ENCODE assay signal across 1 cellular context in genomic region chr18:3447895-3448844, GRCh38.
TF ChIP-seq lines count a peak whose summit lies in the region.

No MANE protein-coding gene starts in this region.

TF ChIP-seq in HepG2, 621 proteins besides CTCF, POLR2A, EP300 and RAD21 (continued from another document and continues in another):
- TF ChIP-seq ZBTB40 (IDR thresholded peaks at IDR 0.05) (no peak), ZBTB40 (CRISPR knock-in tag; IDR thresholded peaks at IDR 0.05) (0 out of 2 replicates have a peak, but pooled peaks have one; percentile 40), ZNF780A (CRISPR knock-in tag; IDR thresholded peaks at IDR 0.05) (no peak), RFX3 (CRISPR knock-in tag; IDR thresholded peaks at IDR 0.05) (no peak), ASH2L (IDR thresholded peaks at IDR 0.05; ENCODE audit: insufficient read length, low read depth, low read length) (no peak), ZNF501 (CRISPR knock-in tag; IDR thresholded peaks at IDR 0.05) (peak; percentile 82), HMG20A (CRISPR knock-in tag; IDR thresholded peaks at IDR 0.05; ENCODE audit: borderline replicate concordance) (peak; percentile 66; the same call in 1 of the 2 replicates), ZNF264 (CRISPR knock-in tag; IDR thresholded peaks at IDR 0.05) (no peak), MYNN (CRISPR knock-in tag; IDR thresholded peaks at IDR 0.05; ENCODE audit: low read depth) (no peak), CREB1 (IDR thresholded peaks at IDR 0.05) (peak; percentile 34; the same call in 1 of the 2 replicates), CREB1 (CRISPR knock-in tag; IDR thresholded peaks at IDR 0.05) (peak; percentile 49; the same call in 1 of the 2 replicates), MEIS2 (CRISPR knock-in tag; IDR thresholded peaks at IDR 0.05) (peak; percentile 95), SNAI1 (CRISPR knock-in tag; IDR thresholded peaks at IDR 0.05; ENCODE audit: borderline replicate concordance) (peak; percentile 86; the same call in 1 of the 2 replicates), PHF20 (CRISPR knock-in tag; IDR thresholded peaks at IDR 0.05) (peak; percentile 38; the same call in 1 of the 2 replicates), TGIF2 (CRISPR knock-in tag; IDR thresholded peaks at IDR 0.05) (no peak), FOXK2 (IDR thresholded peaks at IDR 0.05) (no peak), CBX2 (IDR thresholded peaks at IDR 0.05; ENCODE audit: low read depth, low read length) (no peak), CBX2 (CRISPR knock-in tag; IDR thresholded peaks at IDR 0.05; ENCODE audit: low read depth) (no peak; the same call in 1 of the 2 replicates), TCF12 (IDR thresholded peaks at IDR 0.05) (no peak), TCF12 (CRISPR knock-in tag; IDR thresholded peaks at IDR 0.05) (0 out of 2 replicates have a peak, but pooled peaks have one; percentile 50), ZNF547 (CRISPR knock-in tag; IDR thresholded peaks at IDR 0.05) (peak; percentile 24; the same call in 1 of the 2 replicates), CSRNP1 (CRISPR knock-in tag; IDR thresholded peaks at IDR 0.05) (peak; percentile 95), ELF4 (CRISPR knock-in tag; IDR thresholded peaks at IDR 0.05; ENCODE audit: borderline replicate concordance) (no peak), ZNF558 (CRISPR knock-in tag; IDR thresholded peaks at IDR 0.05; ENCODE audit: borderline replicate concordance) (0 out of 2 replicates have a peak, but pooled peaks have one; percentile 46), POLR2G (IDR thresholded peaks at IDR 0.05; ENCODE audit: low read depth, low read length) (peak; percentile 89), REPIN1 (CRISPR knock-in tag; IDR thresholded peaks at IDR 0.05; ENCODE audit: borderline replicate concordance, low read depth) (peak; percentile 66; the same call in 1 of the 2 replicates), ZNF205 (CRISPR knock-in tag; IDR thresholded peaks at IDR 0.05) (0 out of 2 replicates have a peak, but pooled peaks have one; percentile 60), SP5 (CRISPR knock-in tag; IDR thresholded peaks at IDR 0.05; ENCODE audit: borderline replicate concordance, low read depth) (peak; percentile 87), ZNF431 (CRISPR knock-in tag; IDR thresholded peaks at IDR 0.05; ENCODE audit: borderline replicate concordance, low read depth) (no peak), SALL2 (CRISPR knock-in tag; IDR thresholded peaks at IDR 0.05) (peak; percentile 90), ETV5 (CRISPR knock-in tag; IDR thresholded peaks at IDR 0.05; ENCODE audit: borderline replicate concordance) (peak; percentile 75; the same call in 1 of the 2 replicates), ZNF224 (CRISPR knock-in tag; IDR thresholded peaks at IDR 0.05) (no peak), UBTF (CRISPR knock-in tag; IDR thresholded peaks at IDR 0.05) (peak; percentile 89), TOPORS (CRISPR knock-in tag; IDR thresholded peaks at IDR 0.05) (0 out of 2 replicates have a peak, but pooled peaks have one; percentile 60), HBP1 (CRISPR knock-in tag; IDR thresholded peaks at IDR 0.05; ENCODE audit: low read depth) (peak; percentile 57; the same call in 1 of the 2 replicates), ATM (IDR thresholded peaks at IDR 0.05; ENCODE audit: borderline replicate concordance) (no peak), ZNF256 (CRISPR knock-in tag; conservative IDR thresholded peaks at IDR 0.05) (no peak), SALL1 (CRISPR knock-in tag; IDR thresholded peaks at IDR 0.05) (peak; percentile 93), ZNF317 (CRISPR knock-in tag; IDR thresholded peaks at IDR 0.05) (peak; percentile 47; the same call in 1 of the 2 replicates), FOXP1 (IDR thresholded peaks at IDR 0.05) (no peak), FOXP1 (CRISPR knock-in tag; IDR thresholded peaks at IDR 0.05) (peak; percentile 56)
- TF ChIP-seq, protein P1, sequence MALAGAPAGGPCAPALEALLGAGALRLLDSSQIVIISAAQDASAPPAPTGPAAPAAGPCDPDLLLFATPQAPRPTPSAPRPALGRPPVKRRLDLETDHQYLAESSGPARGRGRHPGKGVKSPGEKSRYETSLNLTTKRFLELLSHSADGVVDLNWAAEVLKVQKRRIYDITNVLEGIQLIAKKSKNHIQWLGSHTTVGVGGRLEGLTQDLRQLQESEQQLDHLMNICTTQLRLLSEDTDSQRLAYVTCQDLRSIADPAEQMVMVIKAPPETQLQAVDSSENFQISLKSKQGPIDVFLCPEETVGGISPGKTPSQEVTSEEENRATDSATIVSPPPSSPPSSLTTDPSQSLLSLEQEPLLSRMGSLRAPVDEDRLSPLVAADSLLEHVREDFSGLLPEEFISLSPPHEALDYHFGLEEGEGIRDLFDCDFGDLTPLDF (CRISPR knock-in tag; IDR thresholded peaks at IDR 0.05) = peak; percentile 65; the same call in 1 of the 2 replicates
- TF ChIP-seq, protein P2, sequence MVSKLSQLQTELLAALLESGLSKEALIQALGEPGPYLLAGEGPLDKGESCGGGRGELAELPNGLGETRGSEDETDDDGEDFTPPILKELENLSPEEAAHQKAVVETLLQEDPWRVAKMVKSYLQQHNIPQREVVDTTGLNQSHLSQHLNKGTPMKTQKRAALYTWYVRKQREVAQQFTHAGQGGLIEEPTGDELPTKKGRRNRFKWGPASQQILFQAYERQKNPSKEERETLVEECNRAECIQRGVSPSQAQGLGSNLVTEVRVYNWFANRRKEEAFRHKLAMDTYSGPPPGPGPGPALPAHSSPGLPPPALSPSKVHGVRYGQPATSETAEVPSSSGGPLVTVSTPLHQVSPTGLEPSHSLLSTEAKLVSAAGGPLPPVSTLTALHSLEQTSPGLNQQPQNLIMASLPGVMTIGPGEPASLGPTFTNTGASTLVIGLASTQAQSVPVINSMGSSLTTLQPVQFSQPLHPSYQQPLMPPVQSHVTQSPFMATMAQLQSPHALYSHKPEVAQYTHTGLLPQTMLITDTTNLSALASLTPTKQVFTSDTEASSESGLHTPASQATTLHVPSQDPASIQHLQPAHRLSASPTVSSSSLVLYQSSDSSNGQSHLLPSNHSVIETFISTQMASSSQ (IDR thresholded peaks at IDR 0.05; ENCODE audit: low read depth) = peak; percentile 49
- TF ChIP-seq, protein P2 (CRISPR knock-in tag; IDR thresholded peaks at IDR 0.05; ENCODE audit: borderline replicate concordance) = no peak; the same call in 1 of the 2 replicates
